In genomic region chr10:101818119-101818957, GRCh38 we compare ENCODE assay signal across 8 cellular contexts. TPM values are rescaled to one million over a fixed set of nuclear protein-coding genes. Genes with fewer than 3 reads are reported as not detected.
DNase-seq lines count a peak whose midpoint lies in the region; ATAC-seq, FAIRE-seq and TF ChIP-seq lines count a peak whose summit lies in the region.

TSS of gene OGA (minus strand) at chr10:101818444. CDS start at chr10:101818022, 422 bp downstream.

- H3K9ac ChIP-seq in NT2/D1 (ENCODE audit: insufficient read length, low read depth) (peak within 1 kb of the TSS; percentile 99), H1 (replicated peaks in 1 of 4; ENCODE audit: extremely low read depth in 1 of 4, low read depth in 3 of 4, low read length in 3 of 4) (peak within 1 kb of the TSS; percentile 100)

- no peaks in the 10 kb centered on the region for H3K9me3 ChIP-seq in NT2/D1 (ENCODE audit: insufficient read depth, low read length)
- H3K9me3 ChIP-seq in H1 (ENCODE audit: insufficient read depth in 2 of 2, low read depth in 1 of 2, low read length in 1 of 2), result no peaks in the 10 kb centered on the region

- peaks cover 7% of the 10 kb centered on the region for H3K79me1 ChIP-seq in H1 (ENCODE audit: low read depth, low read length)

- CTCF ChIA-PET in activated CD8-positive, alpha-beta memory T cell treated with anti-CD3 and anti-CD28 coated beads, Interleukin-2, amount 10 ng/mL, durations not matched to agents 7 days and 5 days (lab: Charles Lee), result interaction anchor here (0.7 to 3.8 kb wide), 12 partner anchors 11 to 296 kb away, joined by 3 to 21 read pairs (median 6); partner anchors contain the start of gene NPM3
- CTCF ChIA-PET in H1 (lab: Charles Lee; ENCODE audit: partially characterized antibody), result interaction anchor here (0.6 to 7.0 kb wide), 10 partner anchors 14 to 1460 kb away, joined by 3 to 46 read pairs (median 5); partner anchors contain the start of gene KCNIP2

- no peak for TF ChIP-seq CTCF in H1 (IDR thresholded peaks at IDR 0.05; ENCODE audit: control extremely low read depth in 1 of 3, insufficient read depth in 1 of 3, low read depth in 1 of 3, low read length in 3 of 3)

- POLR2A ChIA-PET in H1 (lab: Charles Lee; ENCODE audit: partially characterized antibody), result interaction anchor here (0.7 to 6.0 kb wide), 43 partner anchors 10 to 317 kb away, joined by 3 to 100 read pairs (median 5); partner anchors contain the start of genes ARMH3, FBXW4, HPS6 and KCNIP2

- peak within 1 kb of the TSS; percentile 45 for H2AFZ ChIP-seq in H1 (ENCODE audit: low read length)

- H3K27ac ChIP-seq in H1 (ENCODE audit: low read depth, low read length), result peak within 1 kb of the TSS; percentile 100

- peak within 1 kb of the TSS; percentile 99 for H4K91ac ChIP-seq in H1 (replicated peaks; ENCODE audit: insufficient read length, low read length)

- H4K20me1 ChIP-seq in H1 (replicated peaks in 1 of 2; ENCODE audit: control insufficient read depth in 1 of 2, insufficient read depth in 2 of 2, low read length in 2 of 2), result peaks cover 24 to 25% of the 10 kb centered on the region in 2 experiments

- H3K23me2 ChIP-seq in H1 (ENCODE audit: low read depth, low read length), result peaks cover 14% of the 10 kb centered on the region

- peak within 1 kb of the TSS; percentile 89 for H3K56ac ChIP-seq in H1 (replicated peaks; ENCODE audit: insufficient read length, low read depth, low read length)

- peaks cover 2% of the 10 kb centered on the region for H3K36me3 ChIP-seq in NT2/D1 (ENCODE audit: insufficient read depth, insufficient read length, low read length)
- peaks cover 0 to 2% (median 0%) of the 10 kb centered on the region in 4 experiments; a peak in 1 of 8 replicates for H3K36me3 ChIP-seq in H1 (ENCODE audit: control insufficient read depth in 2 of 4, insufficient read depth in 4 of 4, low read length in 3 of 4)

- no peaks in the 10 kb centered on the region for H3K27me3 Mint-ChIP-seq in activated CD8-positive, alpha-beta memory T cell treated with anti-CD3 and anti-CD28 coated beads, Interleukin-2, amount 10 ng/mL, durations not matched to agents 7 days and 5 days
- H3K27me3 Mint-ChIP-seq in memory B cell, result no peaks in the 10 kb centered on the region

- peak in 1 of 2 experiments; percentile 100; a peak in 2 of 3 replicates for TF ChIP-seq EP300 in H1 (IDR thresholded peaks at IDR 0.05; ENCODE audit: borderline replicate concordance in 1 of 2, low read depth in 2 of 2, low read length in 2 of 2)

- peak within 1 kb of the TSS; percentile 17 for H3K4ac ChIP-seq in H1 (replicated peaks; ENCODE audit: insufficient read length, low read depth, low read length)

- DNase-seq in COR-L47 (lab: John Stamatoyannopoulos, UW) (peak; percentile 91), HUDEP-2 (lab: John Stamatoyannopoulos, UW; ENCODE audit: unreplicated experiment in 76 of 76) (peak in 75 of 76 experiments; percentile 88 to 100 (median 98)), NT2/D1 (ENCODE audit: low read depth, low spot score) (peak; percentile 96), H1 (ENCODE audit: low read depth in 1 of 2, low spot score in 2 of 2) (peak; percentile 95 to 99), memory B cell (ENCODE audit: low spot score in 2 of 2) (peak; percentile 86 to 93)
- DNase-seq in activated CD8-positive, alpha-beta memory T cell treated with anti-CD3 and anti-CD28 coated beads, Interleukin-2, amount 10 ng/mL, durations not matched to agents 7 days and 5 days, result peak; percentile 99
- DNase-seq in stimulated activated CD8-positive, alpha-beta memory T cell treated with anti-CD3 and anti-CD28 coated beads, Interleukin-12 subunit alpha, Interleukin-12 subunit beta, amount 100 ng/mL, for 24 hours (ENCODE audit: extremely low read depth), result peak; percentile 95

- no peaks in the 10 kb centered on the region for H3K4me1 ChIP-seq in NT2/D1 (ENCODE audit: insufficient read depth, insufficient read length)
- H3K4me1 ChIP-seq in H1 (replicated peaks in 1 of 4; ENCODE audit: control insufficient read depth in 3 of 4, insufficient read depth in 4 of 4, low read length in 3 of 4), result peaks cover 0 to 5% (median 0%) of the 10 kb centered on the region in 4 experiments; a peak in 3 of 7 replicates

- H3K4me3 ChIP-seq in NT2/D1 (ENCODE audit: insufficient read length, low read depth) (peak within 1 kb of the TSS; percentile 91), H1 (ENCODE audit: extremely low read depth in 1 of 4, insufficient read depth in 2 of 4, low read depth in 3 of 4, low read length in 4 of 4) (peak within 1 kb of the TSS; percentile 77 to 98 (median 90))

- no peak within 1 kb of the TSS for H3K23ac ChIP-seq in H1 (ENCODE audit: insufficient read length)

- H2BK15ac ChIP-seq in H1 (ENCODE audit: low read length), result 0 out of 2 replicates have a peak within 1 kb of the TSS, but pooled peaks have one; percentile 97

- peak within 1 kb of the TSS; percentile 90 to 93 for H3K4me2 ChIP-seq in H1 (ENCODE audit: insufficient read depth in 1 of 2, low read depth in 2 of 2, low read length in 2 of 2)

- TF ChIP-seq POLR2A in H1 (IDR thresholded peaks at IDR 0.05; ENCODE audit: control extremely low read depth in 1 of 2, low read depth in 2 of 2, low read length in 2 of 2), result peak; percentile 83 to 88

- H2BK20ac ChIP-seq in H1 (ENCODE audit: low read length), result no peak within 1 kb of the TSS

- H3K9me3 Mint-ChIP-seq in activated CD8-positive, alpha-beta memory T cell treated with anti-CD3 and anti-CD28 coated beads, Interleukin-2, amount 10 ng/mL, durations not matched to agents 7 days and 5 days (ENCODE audit: low read depth), result no peaks in the 10 kb centered on the region
- H3K9me3 Mint-ChIP-seq in memory B cell, result no peaks in the 10 kb centered on the region

- peak within 1 kb of the TSS; percentile 100 for H2BK5ac ChIP-seq in H1 (ENCODE audit: low read depth, low read length)

- H2AK5ac ChIP-seq in H1 (ENCODE audit: low read depth, low read length), result no peak within 1 kb of the TSS; the same call in none of the 2 replicates

- FAIRE-seq in H1 (lab: Jason Lieb, UNC), result peak; percentile 91

- H3K27me3 ChIP-seq in NT2/D1 (ENCODE audit: insufficient read depth, insufficient read length), result no peaks in the 10 kb centered on the region
- no peaks in the 10 kb centered on the region for H3K27me3 ChIP-seq in H1 (replicated peaks in 1 of 4; ENCODE audit: control insufficient read depth in 3 of 4, extremely low read depth in 1 of 4, insufficient read depth in 3 of 4, low read length in 3 of 4)

- peaks cover 27% of the 10 kb centered on the region for H3K36me3 Mint-ChIP-seq in activated CD8-positive, alpha-beta memory T cell treated with anti-CD3 and anti-CD28 coated beads, Interleukin-2, amount 10 ng/mL, durations not matched to agents 7 days and 5 days
- peaks cover 9% of the 10 kb centered on the region for H3K36me3 Mint-ChIP-seq in memory B cell

- peaks cover 39 to 52% of the 10 kb centered on the region in 2 experiments for H3K79me2 ChIP-seq in H1 (ENCODE audit: control insufficient read depth in 1 of 2, insufficient read depth in 2 of 2, low read length in 2 of 2)

- peak within 1 kb of the TSS; percentile 100; the same call in 1 of the 2 replicates for H4K8ac ChIP-seq in H1 (ENCODE audit: extremely low read depth, insufficient read depth, low read length)

- H2BK120ac ChIP-seq in H1 (replicated peaks; ENCODE audit: low read depth, low read length), result peak within 1 kb of the TSS; percentile 27

- peak within 1 kb of the TSS; percentile 98 for H3K18ac ChIP-seq in H1 (ENCODE audit: extremely low read depth, low read length)

- H3K4me1 Mint-ChIP-seq in activated CD8-positive, alpha-beta memory T cell treated with anti-CD3 and anti-CD28 coated beads, Interleukin-2, amount 10 ng/mL, durations not matched to agents 7 days and 5 days, result peaks cover 41% of the 10 kb centered on the region
- peaks cover 30% of the 10 kb centered on the region for H3K4me1 Mint-ChIP-seq in memory B cell

- H3K4me3 Mint-ChIP-seq in activated CD8-positive, alpha-beta memory T cell treated with anti-CD3 and anti-CD28 coated beads, Interleukin-2, amount 10 ng/mL, durations not matched to agents 7 days and 5 days, result peak within 1 kb of the TSS; percentile 90
- peak within 1 kb of the TSS; percentile 95 for H3K4me3 Mint-ChIP-seq in memory B cell

- peak within 1 kb of the TSS; percentile 56 for H3K14ac ChIP-seq in H1 (ENCODE audit: insufficient read length)

- H4K5ac ChIP-seq in H1 (ENCODE audit: insufficient read length, low read depth, low read length), result peak within 1 kb of the TSS; percentile 95

- no peak for TF ChIP-seq RAD21 in H1 (IDR thresholded peaks at IDR 0.05 in 1 of 2, conservative IDR thresholded peaks at IDR 0.05 in 1 of 2; ENCODE audit: low read depth in 2 of 2, low read length in 2 of 2)

- peak within 1 kb of the TSS; percentile 97 for H3K27ac Mint-ChIP-seq in activated CD8-positive, alpha-beta memory T cell treated with anti-CD3 and anti-CD28 coated beads, Interleukin-2, amount 10 ng/mL, durations not matched to agents 7 days and 5 days
- peak within 1 kb of the TSS; percentile 95 for H3K27ac Mint-ChIP-seq in memory B cell

- peak within 1 kb of the TSS; percentile 91 for H2BK12ac ChIP-seq in H1 (ENCODE audit: low read depth, low read length)

- WGBS in H1 (ENCODE audit: extremely low coverage in 1 of 2, insufficient coverage in 1 of 2, insufficient read length in 1 of 2, insufficient replicate concordance in 2 of 2, low coverage in 1 of 2, low lambda C conversion rate in 2 of 2, missing lambda C conversion rate in 1 of 2), 2 experiments, result 2% methylated on average over 34 of the region's 48 CpGs; no CpG with 5 or more reads in 1 of the 2 experiments

- ATAC-seq in GM21381 (IDR thresholded peaks at IDR 0.05; ENCODE audit: unreplicated experiment), result peak; percentile 89
- peak; percentile 92 for ATAC-seq in activated CD8-positive, alpha-beta memory T cell treated with anti-CD3 and anti-CD28 coated beads, Interleukin-2, amount 10 ng/mL, durations not matched to agents 7 days and 5 days
- peak; percentile 86 for ATAC-seq in memory B cell (ENCODE audit: low read depth)

TF ChIP-seq in H1, 55 proteins besides CTCF, POLR2A, EP300 and RAD21 (continues in another document):
- TF ChIP-seq EZH2 (IDR thresholded peaks at IDR 0.05; ENCODE audit: low read depth, low read length, severe bottlenecking), result no peak
- peak; percentile 14 for TF ChIP-seq KDM4A (IDR thresholded peaks at IDR 0.05; ENCODE audit: low read depth, low read length, severe bottlenecking)

RNA-seq across cellular contexts. Expression of gene OGA, which starts in this region (rescaled TPM):
- 100 to 1,000 TPM; 120 to 139 TPM for total RNA-seq in activated CD8-positive, alpha-beta memory T cell treated with anti-CD3 and anti-CD28 coated beads, Interleukin-2, amount 10 ng/mL, durations not matched to agents 7 days and 5 days
- total RNA-seq in H1 (2021; fragmentation: NEBNext Ultra II Directional; extraction: Animal tissue kit (Norgen Biotek cat#: 25700)), result 104 and 107 TPM in 2 replicates
- polyA plus RNA-seq in H1 (2011; rRNA removed), result 18.5 and 31.2 TPM in 2 replicates
- 52.9 TPM for polyA plus RNA-seq in H1 (2011; cell fraction: cytosol; rRNA removed)
- polyA plus RNA-seq in H1 (2011; cell fraction: nucleus; rRNA removed), result 24.2 TPM
- polyA plus RNA-seq in H1 (2012, experiment 1 of 2), result 61.6 to 114 TPM (median 70.9 TPM) in 4 replicates
- 5.0 TPM for polyA plus RNA-seq in H1 (2012, experiment 2 of 2)
- polyA plus RNA-seq in H1 (2013, experiment 1 of 2), result 47.3 TPM
- 43.2 TPM for polyA plus RNA-seq in H1 (2013, experiment 2 of 2)
- polyA minus RNA-seq in H1 (2011; rRNA and poly(A)+ RNA removed), result 74.1 and 83.4 TPM in 2 replicates
- polyA minus RNA-seq in H1 (2011; cell fraction: cytosol; rRNA and poly(A)+ RNA removed), result 56.7 TPM
- 59.1 TPM for polyA minus RNA-seq in H1 (2011; cell fraction: nucleus; rRNA and poly(A)+ RNA removed)

Comparison
In these comparisons a context has a peak if more than half of its experiments do, and no peak if none do; other contexts are left out.
1. Peak in every context shown above with its lines: DNase-seq, ATAC-seq, H3K4me3 ChIP-seq and H3K27ac ChIP-seq.